In the genomic region with DNA sequence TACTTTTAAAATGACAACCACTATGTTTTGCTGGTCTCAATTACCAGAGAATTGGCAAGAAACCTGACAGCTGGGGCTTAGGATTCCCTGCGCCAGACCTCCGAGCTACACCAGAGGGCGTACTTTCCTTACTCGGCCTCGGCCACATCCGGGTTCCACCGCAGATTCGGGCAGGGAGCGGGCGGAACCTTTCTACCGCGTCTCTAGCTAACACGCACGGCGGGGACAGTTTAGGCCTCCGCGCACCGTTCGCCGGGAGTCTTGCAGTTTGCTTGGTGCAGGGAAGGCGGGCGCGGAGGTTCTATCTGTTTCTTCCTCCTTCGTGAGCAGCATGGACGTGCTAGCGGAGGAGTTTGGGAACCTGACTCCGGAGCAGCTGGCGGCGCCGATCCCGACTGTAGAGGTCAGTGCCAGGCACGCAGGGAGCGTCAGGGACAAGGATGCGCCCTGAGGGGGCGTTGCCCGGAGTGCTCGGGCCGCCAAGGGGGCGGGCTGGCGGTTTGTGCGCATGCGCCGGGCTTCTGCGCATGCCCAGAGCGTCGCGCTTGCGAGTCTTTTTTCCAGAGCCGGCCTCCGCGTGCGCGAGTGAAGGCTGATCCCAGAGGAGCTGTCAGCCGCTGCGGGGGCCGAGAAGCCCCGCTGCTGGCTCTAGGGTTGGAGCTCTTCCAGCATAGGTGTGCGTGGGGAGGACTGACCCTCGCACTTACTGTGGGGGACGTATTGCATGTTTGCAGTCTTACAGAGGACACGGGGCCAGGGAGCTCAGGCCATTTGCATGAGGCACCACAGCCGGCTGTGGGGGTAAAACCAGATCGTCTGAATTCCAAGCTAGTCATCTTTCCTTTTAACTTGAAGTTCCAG, we compare ENCODE assay signal across 1 cellular context.
TF ChIP-seq lines count a peak whose summit lies in the region.

A gene (plus strand): TSS at position 200 of the 861 bp plus-strand sequence. CDS start 132 bp downstream, at position 332.

TF ChIP-seq in HEK293, 187 proteins besides CTCF, POLR2A, EP300 and RAD21 (continued from another document and continues in another):
- TF ChIP-seq, protein P1, sequence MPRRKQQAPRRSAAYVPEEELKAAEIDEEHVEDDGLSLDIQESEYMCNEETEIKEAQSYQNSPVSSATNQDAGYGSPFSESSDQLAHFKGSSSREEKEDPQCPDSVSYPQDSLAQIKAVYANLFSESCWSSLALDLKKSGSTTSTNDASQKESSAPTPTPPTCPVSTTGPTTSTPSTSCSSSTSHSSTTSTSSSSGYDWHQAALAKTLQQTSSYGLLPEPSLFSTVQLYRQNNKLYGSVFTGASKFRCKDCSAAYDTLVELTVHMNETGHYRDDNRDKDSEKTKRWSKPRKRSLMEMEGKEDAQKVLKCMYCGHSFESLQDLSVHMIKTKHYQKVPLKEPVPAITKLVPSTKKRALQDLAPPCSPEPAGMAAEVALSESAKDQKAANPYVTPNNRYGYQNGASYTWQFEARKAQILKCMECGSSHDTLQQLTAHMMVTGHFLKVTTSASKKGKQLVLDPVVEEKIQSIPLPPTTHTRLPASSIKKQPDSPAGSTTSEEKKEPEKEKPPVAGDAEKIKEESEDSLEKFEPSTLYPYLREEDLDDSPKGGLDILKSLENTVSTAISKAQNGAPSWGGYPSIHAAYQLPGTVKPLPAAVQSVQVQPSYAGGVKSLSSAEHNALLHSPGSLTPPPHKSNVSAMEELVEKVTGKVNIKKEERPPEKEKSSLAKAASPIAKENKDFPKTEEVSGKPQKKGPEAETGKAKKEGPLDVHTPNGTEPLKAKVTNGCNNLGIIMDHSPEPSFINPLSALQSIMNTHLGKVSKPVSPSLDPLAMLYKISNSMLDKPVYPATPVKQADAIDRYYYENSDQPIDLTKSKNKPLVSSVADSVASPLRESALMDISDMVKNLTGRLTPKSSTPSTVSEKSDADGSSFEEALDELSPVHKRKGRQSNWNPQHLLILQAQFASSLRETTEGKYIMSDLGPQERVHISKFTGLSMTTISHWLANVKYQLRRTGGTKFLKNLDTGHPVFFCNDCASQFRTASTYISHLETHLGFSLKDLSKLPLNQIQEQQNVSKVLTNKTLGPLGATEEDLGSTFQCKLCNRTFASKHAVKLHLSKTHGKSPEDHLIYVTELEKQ (tag by site-specific recombination; IDR thresholded peaks at IDR 0.05; ENCODE audit: borderline replicate concordance), result peak; percentile 17; the same call in 1 of the 2 replicates
- TF ChIP-seq, protein P2, sequence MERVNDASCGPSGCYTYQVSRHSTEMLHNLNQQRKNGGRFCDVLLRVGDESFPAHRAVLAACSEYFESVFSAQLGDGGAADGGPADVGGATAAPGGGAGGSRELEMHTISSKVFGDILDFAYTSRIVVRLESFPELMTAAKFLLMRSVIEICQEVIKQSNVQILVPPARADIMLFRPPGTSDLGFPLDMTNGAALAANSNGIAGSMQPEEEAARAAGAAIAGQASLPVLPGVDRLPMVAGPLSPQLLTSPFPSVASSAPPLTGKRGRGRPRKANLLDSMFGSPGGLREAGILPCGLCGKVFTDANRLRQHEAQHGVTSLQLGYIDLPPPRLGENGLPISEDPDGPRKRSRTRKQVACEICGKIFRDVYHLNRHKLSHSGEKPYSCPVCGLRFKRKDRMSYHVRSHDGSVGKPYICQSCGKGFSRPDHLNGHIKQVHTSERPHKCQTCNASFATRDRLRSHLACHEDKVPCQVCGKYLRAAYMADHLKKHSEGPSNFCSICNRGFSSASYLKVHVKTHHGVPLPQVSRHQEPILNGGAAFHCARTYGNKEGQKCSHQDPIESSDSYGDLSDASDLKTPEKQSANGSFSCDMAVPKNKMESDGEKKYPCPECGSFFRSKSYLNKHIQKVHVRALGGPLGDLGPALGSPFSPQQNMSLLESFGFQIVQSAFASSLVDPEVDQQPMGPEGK (tag by site-specific recombination; IDR thresholded peaks at IDR 0.05), result peak; percentile 85
- peak; percentile 69 for TF ChIP-seq ZBTB21 (tag by site-specific recombination; IDR thresholded peaks at IDR 0.05)
- TF ChIP-seq ZNF391 (tag by site-specific recombination; IDR thresholded peaks at IDR 0.05; ENCODE audit: borderline replicate concordance, low read depth), result peak; percentile 97; the same call in 1 of the 2 replicates
- TF ChIP-seq SALL2 (tag by site-specific recombination; IDR thresholded peaks at IDR 0.05; ENCODE audit: borderline replicate concordance), result no peak
- TF ChIP-seq ZNF202 (tag by site-specific recombination; IDR thresholded peaks at IDR 0.05; ENCODE audit: borderline replicate concordance), result no peak
- TF ChIP-seq KLF7 (tag by site-specific recombination; IDR thresholded peaks at IDR 0.05; ENCODE audit: borderline replicate concordance), result peak; percentile 94
- TF ChIP-seq, protein P3, sequence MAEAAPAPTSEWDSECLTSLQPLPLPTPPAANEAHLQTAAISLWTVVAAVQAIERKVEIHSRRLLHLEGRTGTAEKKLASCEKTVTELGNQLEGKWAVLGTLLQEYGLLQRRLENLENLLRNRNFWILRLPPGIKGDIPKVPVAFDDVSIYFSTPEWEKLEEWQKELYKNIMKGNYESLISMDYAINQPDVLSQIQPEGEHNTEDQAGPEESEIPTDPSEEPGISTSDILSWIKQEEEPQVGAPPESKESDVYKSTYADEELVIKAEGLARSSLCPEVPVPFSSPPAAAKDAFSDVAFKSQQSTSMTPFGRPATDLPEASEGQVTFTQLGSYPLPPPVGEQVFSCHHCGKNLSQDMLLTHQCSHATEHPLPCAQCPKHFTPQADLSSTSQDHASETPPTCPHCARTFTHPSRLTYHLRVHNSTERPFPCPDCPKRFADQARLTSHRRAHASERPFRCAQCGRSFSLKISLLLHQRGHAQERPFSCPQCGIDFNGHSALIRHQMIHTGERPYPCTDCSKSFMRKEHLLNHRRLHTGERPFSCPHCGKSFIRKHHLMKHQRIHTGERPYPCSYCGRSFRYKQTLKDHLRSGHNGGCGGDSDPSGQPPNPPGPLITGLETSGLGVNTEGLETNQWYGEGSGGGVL (tag by site-specific recombination; IDR thresholded peaks at IDR 0.05), result no peak
- peak; percentile 91 for TF ChIP-seq ZNF629 (tag by site-specific recombination; IDR thresholded peaks at IDR 0.05)
- TF ChIP-seq ZNF76 (tag by site-specific recombination; IDR thresholded peaks at IDR 0.05; ENCODE audit: borderline replicate concordance, low read depth), result peak; percentile 91
- TF ChIP-seq TCF7L2 (IDR thresholded peaks at IDR 0.05; ENCODE audit: borderline replicate concordance, low read depth, low read length), result no peak
- TF ChIP-seq IKZF3 (tag by site-specific recombination; IDR thresholded peaks at IDR 0.05), result peak; percentile 87
- TF ChIP-seq ZNF423 (tag by site-specific recombination; IDR thresholded peaks at IDR 0.05), result peak; percentile 49
- TF ChIP-seq ZNF10 (tag by site-specific recombination; IDR thresholded peaks at IDR 0.05), result 0 out of 2 replicates have a peak, but pooled peaks have one; percentile 33
- peak; percentile 93 for TF ChIP-seq TRIM28 (IDR thresholded peaks at IDR 0.05; ENCODE audit: borderline replicate concordance, low read length)
- no peak; the same call in 1 of the 2 replicates for TF ChIP-seq ZNF121 (tag by site-specific recombination; IDR thresholded peaks at IDR 0.05)
- TF ChIP-seq ZNF354C (tag by site-specific recombination; IDR thresholded peaks at IDR 0.05; ENCODE audit: borderline replicate concordance, low read depth), result no peak
- no peak for TF ChIP-seq SCRT1 (tag by site-specific recombination; IDR thresholded peaks at IDR 0.05; ENCODE audit: borderline replicate concordance)
- 0 out of 2 replicates have a peak, but pooled peaks have one; percentile 32 for TF ChIP-seq OSR2 (tag by site-specific recombination; IDR thresholded peaks at IDR 0.05)
- TF ChIP-seq, protein P4, sequence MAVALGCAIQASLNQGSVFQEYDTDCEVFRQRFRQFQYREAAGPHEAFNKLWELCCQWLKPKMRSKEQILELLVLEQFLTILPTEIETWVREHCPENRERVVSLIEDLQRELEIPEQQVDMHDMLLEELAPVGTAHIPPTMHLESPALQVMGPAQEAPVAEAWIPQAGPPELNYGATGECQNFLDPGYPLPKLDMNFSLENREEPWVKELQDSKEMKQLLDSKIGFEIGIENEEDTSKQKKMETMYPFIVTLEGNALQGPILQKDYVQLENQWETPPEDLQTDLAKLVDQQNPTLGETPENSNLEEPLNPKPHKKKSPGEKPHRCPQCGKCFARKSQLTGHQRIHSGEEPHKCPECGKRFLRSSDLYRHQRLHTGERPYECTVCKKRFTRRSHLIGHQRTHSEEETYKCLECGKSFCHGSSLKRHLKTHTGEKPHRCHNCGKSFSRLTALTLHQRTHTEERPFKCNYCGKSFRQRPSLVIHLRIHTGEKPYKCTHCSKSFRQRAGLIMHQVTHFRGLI (tag by site-specific recombination; IDR thresholded peaks at IDR 0.05), result no peak
- peak; percentile 80 for TF ChIP-seq ZFHX2 (tag by site-specific recombination; conservative IDR thresholded peaks at IDR 0.05)
- 0 out of 2 replicates have a peak, but pooled peaks have one; percentile 29 for TF ChIP-seq BCL11B (tag by site-specific recombination; IDR thresholded peaks at IDR 0.05; ENCODE audit: low read depth)
- peak; percentile 60; the same call in 1 of the 2 replicates for TF ChIP-seq SCRT2 (tag by site-specific recombination; IDR thresholded peaks at IDR 0.05)
- TF ChIP-seq ZBTB20 (tag by site-specific recombination; IDR thresholded peaks at IDR 0.05), result peak; percentile 71; the same call in 1 of the 2 replicates
- TF ChIP-seq ZNF133 (tag by site-specific recombination; IDR thresholded peaks at IDR 0.05), result no peak
- no peak for TF ChIP-seq ZNF169 (tag by site-specific recombination; IDR thresholded peaks at IDR 0.05)
- TF ChIP-seq ZNF350 (tag by site-specific recombination; IDR thresholded peaks at IDR 0.05), result no peak
- peak; percentile 82; the same call in 1 of the 2 replicates for TF ChIP-seq ZNF792 (tag by site-specific recombination; IDR thresholded peaks at IDR 0.05)
- TF ChIP-seq ZNF529 (tag by site-specific recombination; IDR thresholded peaks at IDR 0.05; ENCODE audit: insufficient replicate concordance), result no peak
- TF ChIP-seq, protein P5, sequence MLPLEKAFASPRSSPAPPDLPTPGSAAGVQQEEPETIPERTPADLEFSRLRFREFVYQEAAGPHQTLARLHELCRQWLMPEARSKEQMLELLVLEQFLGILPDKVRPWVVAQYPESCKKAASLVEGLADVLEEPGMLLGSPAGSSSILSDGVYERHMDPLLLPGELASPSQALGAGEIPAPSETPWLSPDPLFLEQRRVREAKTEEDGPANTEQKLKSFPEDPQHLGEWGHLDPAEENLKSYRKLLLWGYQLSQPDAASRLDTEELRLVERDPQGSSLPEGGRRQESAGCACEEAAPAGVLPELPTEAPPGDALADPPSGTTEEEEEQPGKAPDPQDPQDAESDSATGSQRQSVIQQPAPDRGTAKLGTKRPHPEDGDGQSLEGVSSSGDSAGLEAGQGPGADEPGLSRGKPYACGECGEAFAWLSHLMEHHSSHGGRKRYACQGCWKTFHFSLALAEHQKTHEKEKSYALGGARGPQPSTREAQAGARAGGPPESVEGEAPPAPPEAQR (tag by site-specific recombination; IDR thresholded peaks at IDR 0.05), result peak; percentile 80; the same call in 1 of the 2 replicates
- TF ChIP-seq, protein P6, sequence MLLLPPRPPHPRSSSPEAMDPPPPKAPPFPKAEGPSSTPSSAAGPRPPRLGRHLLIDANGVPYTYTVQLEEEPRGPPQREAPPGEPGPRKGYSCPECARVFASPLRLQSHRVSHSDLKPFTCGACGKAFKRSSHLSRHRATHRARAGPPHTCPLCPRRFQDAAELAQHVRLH (tag by site-specific recombination; IDR thresholded peaks at IDR 0.05), result peak; percentile 92
- TF ChIP-seq GLIS2 (tag by site-specific recombination; IDR thresholded peaks at IDR 0.05), result peak; percentile 96
- TF ChIP-seq WT1 (tag by site-specific recombination; IDR thresholded peaks at IDR 0.05), result peak; percentile 67
- TF ChIP-seq ZNF677 (tag by site-specific recombination; IDR thresholded peaks at IDR 0.05), result no peak
- TF ChIP-seq KLF8 (tag by site-specific recombination; IDR thresholded peaks at IDR 0.05), result peak; percentile 95
- no peak for TF ChIP-seq ZNF274 (IDR thresholded peaks at IDR 0.05; ENCODE audit: low read length)
- TF ChIP-seq ZNF274 (tag by site-specific recombination; IDR thresholded peaks at IDR 0.05; ENCODE audit: borderline replicate concordance), result no peak
- peak; percentile 81 for TF ChIP-seq ZNF843 (tag by site-specific recombination; IDR thresholded peaks at IDR 0.05)
- TF ChIP-seq ZFP41 (tag by site-specific recombination; IDR thresholded peaks at IDR 0.05; ENCODE audit: borderline replicate concordance), result no peak
- TF ChIP-seq PRDM1 (tag by site-specific recombination; IDR thresholded peaks at IDR 0.05), result no peak
- peak; percentile 99 for TF ChIP-seq KLF9 (tag by site-specific recombination; IDR thresholded peaks at IDR 0.05; ENCODE audit: low read depth)
- TF ChIP-seq ZNF514 (tag by site-specific recombination; IDR thresholded peaks at IDR 0.05), result no peak
- no peak for TF ChIP-seq ZNF248 (tag by site-specific recombination; IDR thresholded peaks at IDR 0.05)
- TF ChIP-seq, protein P7, sequence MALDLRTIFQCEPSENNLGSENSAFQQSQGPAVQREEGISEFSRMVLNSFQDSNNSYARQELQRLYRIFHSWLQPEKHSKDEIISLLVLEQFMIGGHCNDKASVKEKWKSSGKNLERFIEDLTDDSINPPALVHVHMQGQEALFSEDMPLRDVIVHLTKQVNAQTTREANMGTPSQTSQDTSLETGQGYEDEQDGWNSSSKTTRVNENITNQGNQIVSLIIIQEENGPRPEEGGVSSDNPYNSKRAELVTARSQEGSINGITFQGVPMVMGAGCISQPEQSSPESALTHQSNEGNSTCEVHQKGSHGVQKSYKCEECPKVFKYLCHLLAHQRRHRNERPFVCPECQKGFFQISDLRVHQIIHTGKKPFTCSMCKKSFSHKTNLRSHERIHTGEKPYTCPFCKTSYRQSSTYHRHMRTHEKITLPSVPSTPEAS (tag by site-specific recombination; IDR thresholded peaks at IDR 0.05), result peak; percentile 55; the same call in 1 of the 2 replicates
- TF ChIP-seq ZNF341 (tag by site-specific recombination; IDR thresholded peaks at IDR 0.05; ENCODE audit: low read depth), result peak; percentile 82
- no peak for TF ChIP-seq ZNF549 (tag by site-specific recombination; IDR thresholded peaks at IDR 0.05)
- peak; percentile 96 for TF ChIP-seq ZNF610 (tag by site-specific recombination; IDR thresholded peaks at IDR 0.05; ENCODE audit: borderline replicate concordance)
